15 cellular contexts compared by ENCODE assay signal in the genomic region with DNA sequence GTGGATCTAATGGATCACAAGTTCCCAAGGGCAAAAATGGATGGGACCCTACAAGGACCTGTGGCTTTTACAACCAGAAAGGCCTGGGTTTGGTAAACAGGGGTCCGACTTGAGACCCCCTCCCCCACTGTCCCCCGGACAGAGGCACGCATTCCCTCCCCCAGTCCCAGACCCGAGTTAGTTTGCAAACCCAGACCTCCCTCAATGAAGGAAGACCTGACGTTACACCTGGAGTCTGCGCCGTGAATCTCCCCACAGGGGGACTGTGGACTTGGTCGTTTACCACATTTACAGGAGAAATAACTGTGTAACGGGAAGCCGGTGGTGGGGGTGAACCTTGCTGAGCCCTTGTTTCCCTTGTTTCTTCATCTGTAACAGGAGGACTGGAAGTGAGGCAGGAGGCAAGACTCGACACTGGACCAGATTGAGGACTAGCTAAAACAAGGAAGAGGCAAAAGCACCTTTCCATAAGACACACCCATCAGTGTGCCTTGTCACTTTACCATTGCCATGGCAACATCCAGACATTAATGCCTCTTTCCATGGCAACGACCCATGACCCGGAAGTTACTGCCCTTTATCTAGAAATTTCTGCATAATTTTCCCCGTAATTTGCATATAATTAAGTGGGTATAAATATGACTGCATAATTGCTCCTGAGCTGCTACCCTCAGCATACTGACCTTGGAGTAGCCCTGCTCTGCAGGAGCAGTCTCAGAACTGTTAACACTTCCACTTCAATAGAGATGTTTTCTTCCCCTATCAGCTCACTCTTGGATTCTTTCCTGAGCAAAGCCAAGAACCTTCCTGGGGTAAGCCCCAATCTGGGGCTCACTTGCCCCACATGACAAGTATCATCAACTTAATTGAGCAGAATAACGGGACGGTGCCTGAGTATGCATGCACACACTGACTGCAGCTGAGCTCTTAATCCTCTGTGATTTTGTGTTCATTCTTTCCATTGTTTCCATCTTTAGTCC. TPM values are rescaled to one million over a fixed set of nuclear protein-coding genes. Genes with fewer than 3 reads are reported as not detected.
DNase-seq lines count a peak whose midpoint lies in the region; ATAC-seq, FAIRE-seq and TF ChIP-seq lines count a peak whose summit lies in the region.
"Had no signal": no experiment of that assay in that cellular context is flagged by ENCODE, and none has a peak within 500 bp of the region (broad histone marks: within the 10 kb centered on the region; RNA-seq: fewer than 3 reads in every experiment).

No MANE protein-coding gene starts in this region.

- H4K5ac ChIP-seq in H1 (ENCODE audit: insufficient read length, low read depth, low read length) = no peak overlapping the region

- no peaks in the 10 kb centered on the region for H3K27me3 ChIP-seq in H1 (replicated peaks in 1 of 4; ENCODE audit: control insufficient read depth in 3 of 4, extremely low read depth in 1 of 4, insufficient read depth in 3 of 4, low read length in 3 of 4)
- H3K27me3 ChIP-seq: body of pancreas, Peyer's patch had no signal

- no peak overlapping the region for H3K4me3 Mint-ChIP-seq in activated CD8-positive, alpha-beta T cell treated with anti-CD3 and anti-CD28 coated beads, Interleukin-2, amount 10 ng/mL, durations not matched to agents 7 days and 5 days
- H3K4me3 Mint-ChIP-seq: T-helper 17 cell had no signal

- WGBS in H1 (ENCODE audit: extremely low coverage in 1 of 2, insufficient coverage in 1 of 2, insufficient read length in 1 of 2, insufficient replicate concordance in 2 of 2, low coverage in 1 of 2, low lambda C conversion rate in 2 of 2, missing lambda C conversion rate in 1 of 2), 2 experiments = 86% methylated on average over 16 of the region's 16 CpGs; no CpG with 5 or more reads in 1 of the 2 experiments

- H2BK12ac ChIP-seq in H1 (ENCODE audit: low read depth, low read length) = peak overlapping the region; percentile 19; the same call in 1 of the 2 replicates

- no peak overlapping the region for H4K8ac ChIP-seq in H1 (ENCODE audit: extremely low read depth, insufficient read depth, low read length)

- no peak for FAIRE-seq in H1 (lab: Jason Lieb, UNC)

- CTCF ChIA-PET in HEK293T (lab: Yijun Ruan, JAX) = no interaction called here
- CTCF ChIA-PET in H1 (lab: Charles Lee; ENCODE audit: partially characterized antibody) = interaction anchor here (0.6 to 1.2 kb wide), 4 partner anchors 10 to 92 kb away, joined by 3 read pairs; no protein-coding TSS in a partner anchor
- CTCF ChIA-PET in activated CD8-positive, alpha-beta T cell treated with anti-CD3 and anti-CD28 coated beads, Interleukin-2, amount 10 ng/mL, durations not matched to agents 7 days and 5 days (lab: Charles Lee) = interaction anchor here (0.9 kb wide), 1 partner anchor 48 kb away, joined by 3 read pairs; no protein-coding TSS in a partner anchor

- TF ChIP-seq RAD21 in H1 (IDR thresholded peaks at IDR 0.05 in 1 of 2, conservative IDR thresholded peaks at IDR 0.05 in 1 of 2; ENCODE audit: low read depth in 2 of 2, low read length in 2 of 2) = no peak

- H3K9me3 Mint-ChIP-seq in activated CD8-positive, alpha-beta T cell treated with anti-CD3 and anti-CD28 coated beads, Interleukin-2, amount 10 ng/mL, durations not matched to agents 7 days and 5 days (ENCODE audit: insufficient read depth) = no peaks in the 10 kb centered on the region

- no peak overlapping the region for H4K91ac ChIP-seq in H1 (replicated peaks; ENCODE audit: insufficient read length, low read length)

- H3K9me3 ChIP-seq in H1 (ENCODE audit: insufficient read depth in 2 of 2, low read depth in 1 of 2, low read length in 1 of 2) = no peaks in the 10 kb centered on the region
- H3K9me3 ChIP-seq: body of pancreas, Peyer's patch had no signal

- H3K36me3 ChIP-seq in H1 (ENCODE audit: control insufficient read depth in 2 of 4, insufficient read depth in 4 of 4, low read length in 3 of 4) = no peaks in the 10 kb centered on the region
- H3K36me3 ChIP-seq: Peyer's patch had no signal

- H2BK5ac ChIP-seq in H1 (ENCODE audit: low read depth, low read length) = peak overlapping the region; percentile 8; the same call in 1 of the 2 replicates

- no peak overlapping the region for H3K9ac ChIP-seq in H1 (replicated peaks in 1 of 4; ENCODE audit: extremely low read depth in 1 of 4, low read depth in 3 of 4, low read length in 3 of 4)

- H3K4me1 ChIP-seq in H1 (replicated peaks in 1 of 4; ENCODE audit: control insufficient read depth in 3 of 4, insufficient read depth in 4 of 4, low read length in 3 of 4) = peaks cover 7 to 15% (median 9%) of the 10 kb centered on the region in 4 experiments
- H3K4me1 ChIP-seq: body of pancreas, Peyer's patch had no signal

- no peak overlapping the region for H3K27ac Mint-ChIP-seq in activated CD8-positive, alpha-beta T cell treated with anti-CD3 and anti-CD28 coated beads, Interleukin-2, amount 10 ng/mL, durations not matched to agents 7 days and 5 days
- H3K27ac Mint-ChIP-seq: T-helper 17 cell had no signal

- H3K4me2 ChIP-seq in H1 (ENCODE audit: insufficient read depth in 1 of 2, low read depth in 2 of 2, low read length in 2 of 2) = no peak overlapping the region

- peak overlapping the region; percentile 57 for H2BK20ac ChIP-seq in H1 (ENCODE audit: low read length)

- no peak for TF ChIP-seq POLR2A in H1 (IDR thresholded peaks at IDR 0.05; ENCODE audit: control extremely low read depth in 1 of 2, low read depth in 2 of 2, low read length in 2 of 2)

- TF ChIP-seq EP300 in H1 (IDR thresholded peaks at IDR 0.05; ENCODE audit: borderline replicate concordance in 1 of 2, low read depth in 2 of 2, low read length in 2 of 2) = no peak

- H2BK120ac ChIP-seq in H1 (replicated peaks; ENCODE audit: low read depth, low read length) = no peak overlapping the region

- no peak overlapping the region for H3K4me3 ChIP-seq in H1 (ENCODE audit: extremely low read depth in 1 of 4, insufficient read depth in 2 of 4, low read depth in 3 of 4, low read length in 4 of 4)
- H3K4me3 ChIP-seq: body of pancreas, Peyer's patch had no signal

- no peak overlapping the region for H3K27ac ChIP-seq in H1 (ENCODE audit: low read depth, low read length)
- H3K27ac ChIP-seq: body of pancreas, Peyer's patch had no signal

- peak; percentile 14 for DNase-seq in activated CD4-positive, CD25-positive, alpha-beta regulatory T cell treated with anti-CD3 and anti-CD28 coated beads, Interleukin-2, amount 50 U/mL, for 72 hours
- DNase-seq in HEK293T (ENCODE audit: extremely low spot score) (no peak), H1 (ENCODE audit: low read depth in 1 of 2, low spot score in 2 of 2) (peak in 1 of 2 experiments; percentile 46), sciatic nerve (ENCODE audit: low spot score) (peak; percentile 38)
- no peak for DNase-seq in activated CD8-positive, alpha-beta T cell treated with anti-CD3 and anti-CD28 coated beads, Interleukin-2, amount 10 ng/mL, durations not matched to agents 7 days and 5 days
- DNase-seq: activated CD4-positive, alpha-beta T cell treated with anti-CD3 and anti-CD28 coated beads for 48 hours; body of pancreas; effector CD4-positive, alpha-beta T cell; NCI-H1417 treated with DMSO at 0.1 percent for 48 hours; substantia nigra; T-helper 17 cell had no signal

- no peaks in the 10 kb centered on the region for H4K20me1 ChIP-seq in H1 (replicated peaks in 1 of 2; ENCODE audit: control insufficient read depth in 1 of 2, insufficient read depth in 2 of 2, low read length in 2 of 2)

- H3K23ac ChIP-seq in H1 (ENCODE audit: insufficient read length) = no peak overlapping the region

- peaks cover 26% of the 10 kb centered on the region for H3K27me3 Mint-ChIP-seq in activated CD8-positive, alpha-beta T cell treated with anti-CD3 and anti-CD28 coated beads, Interleukin-2, amount 10 ng/mL, durations not matched to agents 7 days and 5 days (ENCODE audit: low read depth)

- no peaks in the 10 kb centered on the region for H3K79me2 ChIP-seq in H1 (ENCODE audit: control insufficient read depth in 1 of 2, insufficient read depth in 2 of 2, low read length in 2 of 2)

- H2AK5ac ChIP-seq in H1 (ENCODE audit: low read depth, low read length) = no peak overlapping the region

- H3K14ac ChIP-seq in H1 (ENCODE audit: insufficient read length) = no peak overlapping the region

- no peak overlapping the region for H2AFZ ChIP-seq in H1 (ENCODE audit: low read length)

- no peak for TF ChIP-seq CTCF in H1 (IDR thresholded peaks at IDR 0.05; ENCODE audit: control extremely low read depth in 1 of 3, insufficient read depth in 1 of 3, low read depth in 1 of 3, low read length in 3 of 3)

- no peak for ATAC-seq in activated CD4-positive, CD25-positive, alpha-beta regulatory T cell treated with anti-CD3 and anti-CD28 coated beads, Interleukin-2, amount 50 U/mL, for 24 hours
- ATAC-seq in sciatic nerve (no peak), GM19455 (IDR thresholded peaks at IDR 0.05; ENCODE audit: unreplicated experiment) (no peak), GM18511 (IDR thresholded peaks at IDR 0.05; ENCODE audit: unreplicated experiment) (no peak)
- ATAC-seq in activated CD8-positive, alpha-beta T cell treated with anti-CD3 and anti-CD28 coated beads, Interleukin-2, amount 10 ng/mL, durations not matched to agents 7 days and 5 days = no peak
- ATAC-seq: body of pancreas, T-helper 17 cell had no signal

- no peak overlapping the region for H3K56ac ChIP-seq in H1 (replicated peaks; ENCODE audit: insufficient read length, low read depth, low read length)

- H3K4ac ChIP-seq in H1 (replicated peaks; ENCODE audit: insufficient read length, low read depth, low read length) = no peak overlapping the region

- intact Hi-C loops in sciatic nerve (cut with DNase I) = no loop called here

- no peaks in the 10 kb centered on the region for H3K79me1 ChIP-seq in H1 (ENCODE audit: low read depth, low read length)

- H3K18ac ChIP-seq in H1 (ENCODE audit: extremely low read depth, low read length) = no peak overlapping the region

- peaks cover 8% of the 10 kb centered on the region; the same call in 1 of the 2 replicates for H3K23me2 ChIP-seq in H1 (ENCODE audit: low read depth, low read length)

- H2BK15ac ChIP-seq in H1 (ENCODE audit: low read length) = no peak overlapping the region

- peaks cover 11% of the 10 kb centered on the region for H3K4me1 Mint-ChIP-seq in activated CD8-positive, alpha-beta T cell treated with anti-CD3 and anti-CD28 coated beads, Interleukin-2, amount 10 ng/mL, durations not matched to agents 7 days and 5 days (ENCODE audit: low read depth)

- H3K36me3 Mint-ChIP-seq in activated CD8-positive, alpha-beta T cell treated with anti-CD3 and anti-CD28 coated beads, Interleukin-2, amount 10 ng/mL, durations not matched to agents 7 days and 5 days (ENCODE audit: low read depth) = no peaks in the 10 kb centered on the region

- POLR2A ChIA-PET in HEK293T (lab: Yijun Ruan, JAX) = interaction anchor here (1.0 kb wide), 1 partner anchor 101 kb away, joined by 3 read pairs; no protein-coding TSS in a partner anchor
- POLR2A ChIA-PET in H1 (lab: Charles Lee; ENCODE audit: partially characterized antibody) = interaction anchor here (0.6 to 1.3 kb wide), 7 partner anchors 10 to 1631 kb away, joined by 3 to 8 read pairs (median 4); no protein-coding TSS in a partner anchor
- POLR2A ChIA-PET in activated CD8-positive, alpha-beta T cell treated with anti-CD3 and anti-CD28 coated beads, Interleukin-2, amount 10 ng/mL, durations not matched to agents 7 days and 5 days (lab: Charles Lee) = no interaction called here

RNA-seq across cellular contexts. Expression of a gene that starts 25.4 kb away (rescaled TPM):
- 8.5 and 9.6 TPM in 2 replicates for total RNA-seq in H1 (2021; fragmentation: NEBNext Ultra II Directional; extraction: Animal tissue kit (Norgen Biotek cat#: 25700))
- 3.9 and 5.5 TPM in 2 replicates for polyA plus RNA-seq in H1 (2011; rRNA removed)
- polyA plus RNA-seq in H1 (2011; cell fraction: cytosol; rRNA removed) = 6.1 TPM
- polyA plus RNA-seq in H1 (2011; cell fraction: nucleus; rRNA removed) = 10.9 TPM
- polyA plus RNA-seq in H1 (2012, experiment 1 of 2) = 2.6 to 3.9 TPM (median 3.8 TPM) in 4 replicates
- polyA plus RNA-seq in H1 (2012, experiment 2 of 2) = 4.1 TPM
- polyA plus RNA-seq in H1 (2013, experiment 1 of 2) = 4.9 TPM
- 6.0 TPM for polyA plus RNA-seq in H1 (2013, experiment 2 of 2)
- 3.0 and 5.3 TPM in 2 replicates for polyA minus RNA-seq in H1 (2011; rRNA and poly(A)+ RNA removed)
- polyA minus RNA-seq in H1 (2011; cell fraction: cytosol; rRNA and poly(A)+ RNA removed) = 5.7 TPM
- 3.5 TPM for polyA minus RNA-seq in H1 (2011; cell fraction: nucleus; rRNA and poly(A)+ RNA removed)
- 24.2 TPM for total RNA-seq in sciatic nerve
- total RNA-seq in activated CD8-positive, alpha-beta T cell treated with anti-CD3 and anti-CD28 coated beads, Interleukin-2, amount 10 ng/mL, durations not matched to agents 7 days and 5 days = under 1 TPM; 0.18 to 0.34 TPM

Comparison
In these comparisons a context has a peak if more than half of its experiments do, and no peak if none do; other contexts are left out.
1. DNase-seq: peak in activated CD4-positive, CD25-positive, alpha-beta regulatory T cell treated with anti-CD3 and anti-CD28 coated beads, Interleukin-2, amount 50 U/mL, for 72 hours (single experiment) and sciatic nerve (single experiment); none in HEK293T (single experiment) and activated CD8-positive, alpha-beta T cell treated with anti-CD3 and anti-CD28 coated beads, Interleukin-2, amount 10 ng/mL, durations not matched to agents 7 days and 5 days (single experiment).